ENCODE assay signal across 1 cellular context in the genomic region with DNA sequence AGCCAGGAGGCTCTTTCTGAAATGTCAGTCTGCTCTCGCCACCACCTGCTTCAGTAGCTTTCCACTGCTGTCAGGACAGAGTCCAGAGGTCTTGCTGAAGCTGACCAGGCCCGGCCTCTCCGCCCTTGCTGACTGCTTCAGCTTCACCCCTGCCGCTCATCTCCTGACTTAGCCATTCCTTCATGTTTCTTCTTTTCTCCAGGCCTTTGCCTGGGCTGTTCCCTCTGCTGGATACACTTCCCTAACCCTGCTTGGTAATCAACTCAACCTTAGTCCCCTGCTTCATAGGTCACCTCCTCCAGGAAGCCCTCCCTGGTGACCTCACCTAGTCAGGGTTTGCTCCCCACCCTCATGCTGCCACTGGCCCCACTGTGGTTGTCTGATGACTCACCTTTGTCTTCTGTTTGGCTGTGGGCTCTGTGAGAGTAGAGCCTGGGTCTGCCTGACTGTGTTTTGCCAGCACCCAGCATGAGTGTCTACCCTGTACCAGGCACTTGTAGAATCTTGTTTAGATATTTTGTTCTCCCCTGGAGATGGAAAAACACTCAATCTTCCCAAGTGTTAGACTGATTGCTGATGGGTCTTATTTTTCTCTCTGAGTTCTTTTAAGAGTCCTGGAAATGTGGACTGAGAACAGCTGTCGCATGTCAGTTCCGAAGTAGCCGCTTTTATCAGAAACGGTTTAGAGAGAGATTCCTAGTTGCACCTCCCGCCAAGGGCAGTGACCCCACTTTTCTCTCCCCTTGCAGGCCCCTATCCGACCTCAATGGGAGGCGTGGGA.
TF ChIP-seq lines count a peak whose summit lies in the region.

No MANE protein-coding gene starts in this region.

TF ChIP-seq in HepG2, 621 proteins besides CTCF, POLR2A, EP300 and RAD21 (continued from another document and continues in another):
- TF ChIP-seq NCOR1 (IDR thresholded peaks at IDR 0.05; ENCODE audit: borderline replicate concordance, low read length) = 0 out of 2 replicates have a peak, but pooled peaks have one; percentile 35
- 0 out of 2 replicates have a peak, but pooled peaks have one; percentile 4 for TF ChIP-seq SP4 (CRISPR knock-in tag; IDR thresholded peaks at IDR 0.05)
- no peak for TF ChIP-seq MLLT10 (CRISPR knock-in tag; IDR thresholded peaks at IDR 0.05)
- TF ChIP-seq, protein P1, sequence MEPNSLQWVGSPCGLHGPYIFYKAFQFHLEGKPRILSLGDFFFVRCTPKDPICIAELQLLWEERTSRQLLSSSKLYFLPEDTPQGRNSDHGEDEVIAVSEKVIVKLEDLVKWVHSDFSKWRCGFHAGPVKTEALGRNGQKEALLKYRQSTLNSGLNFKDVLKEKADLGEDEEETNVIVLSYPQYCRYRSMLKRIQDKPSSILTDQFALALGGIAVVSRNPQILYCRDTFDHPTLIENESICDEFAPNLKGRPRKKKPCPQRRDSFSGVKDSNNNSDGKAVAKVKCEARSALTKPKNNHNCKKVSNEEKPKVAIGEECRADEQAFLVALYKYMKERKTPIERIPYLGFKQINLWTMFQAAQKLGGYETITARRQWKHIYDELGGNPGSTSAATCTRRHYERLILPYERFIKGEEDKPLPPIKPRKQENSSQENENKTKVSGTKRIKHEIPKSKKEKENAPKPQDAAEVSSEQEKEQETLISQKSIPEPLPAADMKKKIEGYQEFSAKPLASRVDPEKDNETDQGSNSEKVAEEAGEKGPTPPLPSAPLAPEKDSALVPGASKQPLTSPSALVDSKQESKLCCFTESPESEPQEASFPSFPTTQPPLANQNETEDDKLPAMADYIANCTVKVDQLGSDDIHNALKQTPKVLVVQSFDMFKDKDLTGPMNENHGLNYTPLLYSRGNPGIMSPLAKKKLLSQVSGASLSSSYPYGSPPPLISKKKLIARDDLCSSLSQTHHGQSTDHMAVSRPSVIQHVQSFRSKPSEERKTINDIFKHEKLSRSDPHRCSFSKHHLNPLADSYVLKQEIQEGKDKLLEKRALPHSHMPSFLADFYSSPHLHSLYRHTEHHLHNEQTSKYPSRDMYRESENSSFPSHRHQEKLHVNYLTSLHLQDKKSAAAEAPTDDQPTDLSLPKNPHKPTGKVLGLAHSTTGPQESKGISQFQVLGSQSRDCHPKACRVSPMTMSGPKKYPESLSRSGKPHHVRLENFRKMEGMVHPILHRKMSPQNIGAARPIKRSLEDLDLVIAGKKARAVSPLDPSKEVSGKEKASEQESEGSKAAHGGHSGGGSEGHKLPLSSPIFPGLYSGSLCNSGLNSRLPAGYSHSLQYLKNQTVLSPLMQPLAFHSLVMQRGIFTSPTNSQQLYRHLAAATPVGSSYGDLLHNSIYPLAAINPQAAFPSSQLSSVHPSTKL (CRISPR knock-in tag; IDR thresholded peaks at IDR 0.05) = 0 out of 2 replicates have a peak, but pooled peaks have one; percentile 37
- no peak for TF ChIP-seq GABPA (IDR thresholded peaks at IDR 0.05; ENCODE audit: low read depth, low read length)
- 0 out of 2 replicates have a peak, but pooled peaks have one; percentile 10 for TF ChIP-seq GABPA (CRISPR knock-in tag; IDR thresholded peaks at IDR 0.05; ENCODE audit: low read depth)
- no peak for TF ChIP-seq POLR2G (IDR thresholded peaks at IDR 0.05; ENCODE audit: low read depth, low read length)
- TF ChIP-seq CREB1 (IDR thresholded peaks at IDR 0.05) = peak; percentile 56; the same call in 1 of the 2 replicates
- TF ChIP-seq CREB1 (CRISPR knock-in tag; IDR thresholded peaks at IDR 0.05) = peak; percentile 14; the same call in 1 of the 2 replicates
- no peak for TF ChIP-seq ZNF274 (CRISPR knock-in tag; IDR thresholded peaks at IDR 0.05)
- TF ChIP-seq ARNTL (CRISPR knock-in tag; IDR thresholded peaks at IDR 0.05) = no peak
- TF ChIP-seq ZNF350 (CRISPR knock-in tag; IDR thresholded peaks at IDR 0.05; ENCODE audit: borderline replicate concordance, low read depth) = no peak; the same call in 1 of the 2 replicates
- peak; percentile 39 for TF ChIP-seq TBL1XR1 (IDR thresholded peaks at IDR 0.05; ENCODE audit: borderline replicate concordance, low read length, partially characterized antibody)
- TF ChIP-seq, protein P2, sequence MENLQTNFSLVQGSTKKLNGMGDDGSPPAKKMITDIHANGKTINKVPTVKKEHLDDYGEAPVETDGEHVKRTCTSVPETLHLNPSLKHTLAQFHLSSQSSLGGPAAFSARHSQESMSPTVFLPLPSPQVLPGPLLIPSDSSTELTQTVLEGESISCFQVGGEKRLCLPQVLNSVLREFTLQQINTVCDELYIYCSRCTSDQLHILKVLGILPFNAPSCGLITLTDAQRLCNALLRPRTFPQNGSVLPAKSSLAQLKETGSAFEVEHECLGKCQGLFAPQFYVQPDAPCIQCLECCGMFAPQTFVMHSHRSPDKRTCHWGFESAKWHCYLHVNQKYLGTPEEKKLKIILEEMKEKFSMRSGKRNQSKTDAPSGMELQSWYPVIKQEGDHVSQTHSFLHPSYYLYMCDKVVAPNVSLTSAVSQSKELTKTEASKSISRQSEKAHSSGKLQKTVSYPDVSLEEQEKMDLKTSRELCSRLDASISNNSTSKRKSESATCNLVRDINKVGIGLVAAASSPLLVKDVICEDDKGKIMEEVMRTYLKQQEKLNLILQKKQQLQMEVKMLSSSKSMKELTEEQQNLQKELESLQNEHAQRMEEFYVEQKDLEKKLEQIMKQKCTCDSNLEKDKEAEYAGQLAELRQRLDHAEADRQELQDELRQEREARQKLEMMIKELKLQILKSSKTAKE (CRISPR knock-in tag; IDR thresholded peaks at IDR 0.05; ENCODE audit: borderline replicate concordance) = peak; percentile 10; the same call in 1 of the 2 replicates
- TF ChIP-seq MED1 (CRISPR knock-in tag; IDR thresholded peaks at IDR 0.05) = peak; percentile 49; the same call in 1 of the 2 replicates
- TF ChIP-seq ZNF296 (CRISPR knock-in tag; conservative IDR thresholded peaks at IDR 0.05) = no peak
- TF ChIP-seq, protein P3, sequence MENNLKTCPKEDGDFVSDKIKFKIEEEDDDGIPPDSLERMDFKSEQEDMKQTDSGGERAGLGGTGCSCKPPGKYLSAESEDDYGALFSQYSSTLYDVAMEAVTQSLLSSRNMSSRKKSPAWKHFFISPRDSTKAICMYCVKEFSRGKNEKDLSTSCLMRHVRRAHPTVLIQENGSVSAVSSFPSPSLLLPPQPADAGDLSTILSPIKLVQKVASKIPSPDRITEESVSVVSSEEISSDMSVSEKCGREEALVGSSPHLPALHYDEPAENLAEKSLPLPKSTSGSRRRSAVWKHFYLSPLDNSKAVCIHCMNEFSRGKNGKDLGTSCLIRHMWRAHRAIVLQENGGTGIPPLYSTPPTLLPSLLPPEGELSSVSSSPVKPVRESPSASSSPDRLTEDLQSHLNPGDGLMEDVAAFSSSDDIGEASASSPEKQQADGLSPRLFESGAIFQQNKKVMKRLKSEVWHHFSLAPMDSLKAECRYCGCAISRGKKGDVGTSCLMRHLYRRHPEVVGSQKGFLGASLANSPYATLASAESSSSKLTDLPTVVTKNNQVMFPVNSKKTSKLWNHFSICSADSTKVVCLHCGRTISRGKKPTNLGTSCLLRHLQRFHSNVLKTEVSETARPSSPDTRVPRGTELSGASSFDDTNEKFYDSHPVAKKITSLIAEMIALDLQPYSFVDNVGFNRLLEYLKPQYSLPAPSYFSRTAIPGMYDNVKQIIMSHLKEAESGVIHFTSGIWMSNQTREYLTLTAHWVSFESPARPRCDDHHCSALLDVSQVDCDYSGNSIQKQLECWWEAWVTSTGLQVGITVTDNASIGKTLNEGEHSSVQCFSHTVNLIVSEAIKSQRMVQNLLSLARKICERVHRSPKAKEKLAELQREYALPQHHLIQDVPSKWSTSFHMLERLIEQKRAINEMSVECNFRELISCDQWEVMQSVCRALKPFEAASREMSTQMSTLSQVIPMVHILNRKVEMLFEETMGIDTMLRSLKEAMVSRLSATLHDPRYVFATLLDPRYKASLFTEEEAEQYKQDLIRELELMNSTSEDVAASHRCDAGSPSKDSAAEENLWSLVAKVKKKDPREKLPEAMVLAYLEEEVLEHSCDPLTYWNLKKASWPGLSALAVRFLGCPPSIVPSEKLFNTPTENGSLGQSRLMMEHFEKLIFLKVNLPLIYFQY (CRISPR knock-in tag; IDR thresholded peaks at IDR 0.05; ENCODE audit: borderline replicate concordance) = 0 out of 2 replicates have a peak, but pooled peaks have one; percentile 16
- TF ChIP-seq, protein P4, sequence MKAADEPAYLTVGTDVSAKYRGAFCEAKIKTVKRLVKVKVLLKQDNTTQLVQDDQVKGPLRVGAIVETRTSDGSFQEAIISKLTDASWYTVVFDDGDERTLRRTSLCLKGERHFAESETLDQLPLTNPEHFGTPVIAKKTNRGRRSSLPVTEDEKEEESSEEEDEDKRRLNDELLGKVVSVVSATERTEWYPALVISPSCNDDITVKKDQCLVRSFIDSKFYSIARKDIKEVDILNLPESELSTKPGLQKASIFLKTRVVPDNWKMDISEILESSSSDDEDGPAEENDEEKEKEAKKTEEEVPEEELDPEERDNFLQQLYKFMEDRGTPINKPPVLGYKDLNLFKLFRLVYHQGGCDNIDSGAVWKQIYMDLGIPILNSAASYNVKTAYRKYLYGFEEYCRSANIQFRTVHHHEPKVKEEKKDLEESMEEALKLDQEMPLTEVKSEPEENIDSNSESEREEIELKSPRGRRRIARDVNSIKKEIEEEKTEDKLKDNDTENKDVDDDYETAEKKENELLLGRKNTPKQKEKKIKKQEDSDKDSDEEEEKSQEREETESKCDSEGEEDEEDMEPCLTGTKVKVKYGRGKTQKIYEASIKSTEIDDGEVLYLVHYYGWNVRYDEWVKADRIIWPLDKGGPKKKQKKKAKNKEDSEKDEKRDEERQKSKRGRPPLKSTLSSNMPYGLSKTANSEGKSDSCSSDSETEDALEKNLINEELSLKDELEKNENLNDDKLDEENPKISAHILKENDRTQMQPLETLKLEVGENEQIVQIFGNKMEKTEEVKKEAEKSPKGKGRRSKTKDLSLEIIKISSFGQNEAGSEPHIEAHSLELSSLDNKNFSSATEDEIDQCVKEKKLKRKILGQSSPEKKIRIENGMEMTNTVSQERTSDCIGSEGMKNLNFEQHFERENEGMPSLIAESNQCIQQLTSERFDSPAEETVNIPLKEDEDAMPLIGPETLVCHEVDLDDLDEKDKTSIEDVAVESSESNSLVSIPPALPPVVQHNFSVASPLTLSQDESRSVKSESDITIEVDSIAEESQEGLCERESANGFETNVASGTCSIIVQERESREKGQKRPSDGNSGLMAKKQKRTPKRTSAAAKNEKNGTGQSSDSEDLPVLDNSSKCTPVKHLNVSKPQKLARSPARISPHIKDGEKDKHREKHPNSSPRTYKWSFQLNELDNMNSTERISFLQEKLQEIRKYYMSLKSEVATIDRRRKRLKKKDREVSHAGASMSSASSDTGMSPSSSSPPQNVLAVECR (CRISPR knock-in tag; IDR thresholded peaks at IDR 0.05; ENCODE audit: borderline replicate concordance) = peak; percentile 44; the same call in 1 of the 2 replicates
- TF ChIP-seq ZFY (CRISPR knock-in tag; IDR thresholded peaks at IDR 0.05) = 0 out of 2 replicates have a peak, but pooled peaks have one; percentile 42
- TF ChIP-seq ZNF629 (CRISPR knock-in tag; conservative IDR thresholded peaks at IDR 0.05) = peak; percentile 33; the same call in 1 of the 2 replicates
- TF ChIP-seq, protein P5, sequence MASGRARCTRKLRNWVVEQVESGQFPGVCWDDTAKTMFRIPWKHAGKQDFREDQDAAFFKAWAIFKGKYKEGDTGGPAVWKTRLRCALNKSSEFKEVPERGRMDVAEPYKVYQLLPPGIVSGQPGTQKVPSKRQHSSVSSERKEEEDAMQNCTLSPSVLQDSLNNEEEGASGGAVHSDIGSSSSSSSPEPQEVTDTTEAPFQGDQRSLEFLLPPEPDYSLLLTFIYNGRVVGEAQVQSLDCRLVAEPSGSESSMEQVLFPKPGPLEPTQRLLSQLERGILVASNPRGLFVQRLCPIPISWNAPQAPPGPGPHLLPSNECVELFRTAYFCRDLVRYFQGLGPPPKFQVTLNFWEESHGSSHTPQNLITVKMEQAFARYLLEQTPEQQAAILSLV (CRISPR knock-in tag; IDR thresholded peaks at IDR 0.05; ENCODE audit: borderline replicate concordance) = 0 out of 2 replicates have a peak, but pooled peaks have one; percentile 48
- peak; percentile 35; the same call in 1 of the 2 replicates for TF ChIP-seq SAFB2 (CRISPR knock-in tag; IDR thresholded peaks at IDR 0.05; ENCODE audit: borderline replicate concordance, low read depth)
- TF ChIP-seq DNMT1 (CRISPR knock-in tag; IDR thresholded peaks at IDR 0.05) = 0 out of 2 replicates have a peak, but pooled peaks have one; percentile 60
- peak; percentile 11; the same call in 1 of the 2 replicates for TF ChIP-seq MYC (CRISPR knock-in tag; IDR thresholded peaks at IDR 0.05; ENCODE audit: borderline replicate concordance)
- peak; percentile 74; the same call in 1 of the 2 replicates for TF ChIP-seq ATF7 (IDR thresholded peaks at IDR 0.05)
- TF ChIP-seq ATF7 (CRISPR knock-in tag; IDR thresholded peaks at IDR 0.05) = no peak; the same call in 1 of the 2 replicates
- 0 out of 2 replicates have a peak, but pooled peaks have one; percentile 15 for TF ChIP-seq MXD4 (CRISPR knock-in tag; IDR thresholded peaks at IDR 0.05)
- peak; percentile 92 for TF ChIP-seq JUND (CRISPR knock-in tag; IDR thresholded peaks at IDR 0.05)
- TF ChIP-seq, protein P6, sequence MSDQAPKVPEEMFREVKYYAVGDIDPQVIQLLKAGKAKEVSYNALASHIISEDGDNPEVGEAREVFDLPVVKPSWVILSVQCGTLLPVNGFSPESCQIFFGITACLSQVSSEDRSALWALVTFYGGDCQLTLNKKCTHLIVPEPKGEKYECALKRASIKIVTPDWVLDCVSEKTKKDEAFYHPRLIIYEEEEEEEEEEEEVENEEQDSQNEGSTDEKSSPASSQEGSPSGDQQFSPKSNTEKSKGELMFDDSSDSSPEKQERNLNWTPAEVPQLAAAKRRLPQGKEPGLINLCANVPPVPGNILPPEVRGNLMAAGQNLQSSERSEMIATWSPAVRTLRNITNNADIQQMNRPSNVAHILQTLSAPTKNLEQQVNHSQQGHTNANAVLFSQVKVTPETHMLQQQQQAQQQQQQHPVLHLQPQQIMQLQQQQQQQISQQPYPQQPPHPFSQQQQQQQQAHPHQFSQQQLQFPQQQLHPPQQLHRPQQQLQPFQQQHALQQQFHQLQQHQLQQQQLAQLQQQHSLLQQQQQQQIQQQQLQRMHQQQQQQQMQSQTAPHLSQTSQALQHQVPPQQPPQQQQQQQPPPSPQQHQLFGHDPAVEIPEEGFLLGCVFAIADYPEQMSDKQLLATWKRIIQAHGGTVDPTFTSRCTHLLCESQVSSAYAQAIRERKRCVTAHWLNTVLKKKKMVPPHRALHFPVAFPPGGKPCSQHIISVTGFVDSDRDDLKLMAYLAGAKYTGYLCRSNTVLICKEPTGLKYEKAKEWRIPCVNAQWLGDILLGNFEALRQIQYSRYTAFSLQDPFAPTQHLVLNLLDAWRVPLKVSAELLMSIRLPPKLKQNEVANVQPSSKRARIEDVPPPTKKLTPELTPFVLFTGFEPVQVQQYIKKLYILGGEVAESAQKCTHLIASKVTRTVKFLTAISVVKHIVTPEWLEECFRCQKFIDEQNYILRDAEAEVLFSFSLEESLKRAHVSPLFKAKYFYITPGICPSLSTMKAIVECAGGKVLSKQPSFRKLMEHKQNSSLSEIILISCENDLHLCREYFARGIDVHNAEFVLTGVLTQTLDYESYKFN (CRISPR knock-in tag; conservative IDR thresholded peaks at IDR 0.05) = peak; percentile 79
- TF ChIP-seq SALL1 (CRISPR knock-in tag; IDR thresholded peaks at IDR 0.05) = peak; percentile 57
